17 cellular contexts compared by ENCODE assay signal in genomic region chr16:35405547-35405946, GRCh38.
DNase-seq lines count a peak whose midpoint lies in the region; ATAC-seq and TF ChIP-seq lines count a peak whose summit lies in the region.
"Had no signal": no experiment of that assay in that cellular context is flagged by ENCODE, and none has a peak within 500 bp of the region (broad histone marks: within the 10 kb centered on the region; RNA-seq: fewer than 3 reads in every experiment).

No MANE protein-coding gene starts in this region.

- H3K36me3 ChIP-seq in psoas muscle (ENCODE audit: insufficient read depth in 1 of 2, low read depth in 1 of 2) (no peaks in the 10 kb centered on the region), skeletal muscle tissue (ENCODE audit: control insufficient read depth in 3 of 3, insufficient read depth in 3 of 3, low read length in 3 of 3) (no peaks in the 10 kb centered on the region), HAP-1 (replicated peaks) (no peaks in the 10 kb centered on the region)
- H3K36me3 ChIP-seq: BLaER1 had no signal

- H3K4me3 ChIP-seq in LNCaP clone FGC (ENCODE audit: low read depth, low read length): no peak overlapping the region
- H3K4me3 ChIP-seq in psoas muscle: no peak overlapping the region
- H3K4me3 ChIP-seq in skeletal muscle tissue (ENCODE audit: low read length in 3 of 3): peak overlapping the region in 1 of 3 donors; percentile 29
- no peak overlapping the region for H3K4me3 ChIP-seq in HAP-1
- H3K4me3 ChIP-seq: BLaER1, GM12878, GM23248 had no signal

- H3K27me3 ChIP-seq in psoas muscle (ENCODE audit: insufficient read depth in 3 of 3, low read length in 2 of 3) (no peaks in the 10 kb centered on the region), skeletal muscle tissue (ENCODE audit: control insufficient read depth in 3 of 3, insufficient read depth in 3 of 3, low read length in 3 of 3) (no peaks in the 10 kb centered on the region), HAP-1 (ENCODE audit: low read depth) (no peaks in the 10 kb centered on the region)
- H3K27me3 ChIP-seq: BLaER1 had no signal

- peak overlapping the region; percentile 50 for H3K27ac ChIP-seq in psoas muscle
- H3K27ac ChIP-seq in skeletal muscle tissue (ENCODE audit: low read depth, low read length): peak overlapping the region; percentile 56
- H3K27ac ChIP-seq: BLaER1, GM23248 had no signal

- H3K9me3 ChIP-seq in psoas muscle: no peaks in the 10 kb centered on the region
- no peaks in the 10 kb centered on the region for H3K9me3 ChIP-seq in skeletal muscle tissue (ENCODE audit: control insufficient read depth in 3 of 3, low read length in 3 of 3)
- no peaks in the 10 kb centered on the region for H3K9me3 ChIP-seq in HAP-1
- H3K9me3 ChIP-seq: BLaER1 had no signal

- peak; percentile 58 to 77 (median 74) for ATAC-seq in psoas muscle
- ATAC-seq in HG02623 (IDR thresholded peaks at IDR 0.05; ENCODE audit: unreplicated experiment): no peak
- ATAC-seq: GM12878, HCT116 had no signal

- TF ChIP-seq CTCF in LNCaP clone FGC (IDR thresholded peaks at IDR 0.05; ENCODE audit: control insufficient read depth, extremely low read depth, insufficient read depth): no peak
- no peak for TF ChIP-seq CTCF in psoas muscle (IDR thresholded peaks at IDR 0.05)

- 19 to 31% (median 31%) methylated on average over 1 of the region's 1 CpG for WGBS in psoas muscle, 3 donors

- in situ Hi-C loops in HAP-1 (cut with MboI; ENCODE audit: low sequenced_read_pairs): no loop called here

- intact Hi-C loops in psoas muscle (cut with DNase I): no loop called here

- no peak overlapping the region for H3K9ac ChIP-seq in skeletal muscle tissue (ENCODE audit: low read depth in 1 of 3, low read length in 3 of 3)
- H3K9ac ChIP-seq: BLaER1, GM23248 had no signal

- DNase-seq in LNCaP clone FGC (ENCODE audit: low read depth) (peak; percentile 46), psoas muscle (no peak), HAP-1 (ENCODE audit: low spot score in 2 of 2) (no peak), HUDEP-2 (lab: John Stamatoyannopoulos, UW; ENCODE audit: unreplicated experiment in 76 of 76) (no peak)
- DNase-seq: CD4-positive, alpha-beta T cell; CD8-positive, alpha-beta memory T cell; DMS 273 treated with DMSO at 0.1 percent for 48 hours; DMS79; EL; GDM1; GM23248; H7 had no signal

- no peaks in the 10 kb centered on the region for H3K4me1 ChIP-seq in psoas muscle
- H3K4me1 ChIP-seq in skeletal muscle tissue (ENCODE audit: control insufficient read depth in 3 of 3, insufficient read depth in 3 of 3, low read length in 3 of 3): peaks cover 0 to 9% (median 4%) of the 10 kb centered on the region in 3 donors
- no peaks in the 10 kb centered on the region for H3K4me1 ChIP-seq in HAP-1
- H3K4me1 ChIP-seq: BLaER1 had no signal
